18 cellular contexts compared by ENCODE assay signal in the genomic region with DNA sequence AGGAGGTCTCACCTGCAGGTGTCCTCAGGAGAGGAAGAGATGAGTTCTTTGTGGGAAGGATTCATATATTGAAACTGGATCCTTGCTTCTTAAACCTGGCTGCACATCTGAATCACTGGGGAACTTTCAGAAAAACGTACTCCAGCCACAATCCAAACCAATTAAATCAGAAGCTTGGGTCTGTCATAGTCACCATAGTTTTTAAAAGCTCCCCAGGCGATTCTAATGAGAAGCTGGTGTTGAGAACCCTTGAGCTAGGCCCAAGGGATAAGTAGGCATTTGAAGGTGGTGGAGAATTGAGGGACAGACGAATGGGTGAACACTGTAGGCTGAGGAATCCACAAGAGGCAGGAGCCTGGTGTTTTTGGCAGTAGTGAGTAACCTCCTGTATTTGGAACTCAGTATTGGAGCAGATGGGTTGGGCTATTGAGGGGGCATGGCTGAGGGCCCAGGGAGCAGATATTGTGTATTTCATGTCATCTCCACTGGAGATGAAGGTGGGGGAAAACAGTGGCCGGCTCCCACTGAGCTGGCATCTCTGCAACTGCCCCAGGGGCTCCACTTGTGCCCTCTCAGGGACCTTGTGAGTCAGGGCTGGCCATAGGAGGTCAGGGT. TPM values are rescaled to one million over a fixed set of nuclear protein-coding genes. Genes with fewer than 3 reads are reported as not detected.
A peak's percentile ranks its signal among the peaks of the same experiment; 100 is the strongest.
DNase-seq lines count a peak whose midpoint lies in the region; ATAC-seq and TF ChIP-seq lines count a peak whose summit lies in the region.
"Had no signal": no experiment of that assay in that cellular context is flagged by ENCODE, and none has a peak within 500 bp of the region (broad histone marks: within the 10 kb centered on the region; RNA-seq: fewer than 3 reads in every experiment).

No MANE protein-coding gene starts in this region.

- H2AFZ ChIP-seq in IMR-90 (replicated peaks; ENCODE audit: low read length, poor library complexity) (peak overlapping the region; percentile 58), osteoblast (ENCODE audit: low read length) (no peak overlapping the region)

- TF ChIP-seq POLR2A in IMR-90 (IDR thresholded peaks at IDR 0.05; ENCODE audit: low read depth, low read length), result no peak
- TF ChIP-seq POLR2A in upper lobe of left lung (IDR thresholded peaks at IDR 0.05), result no peak

- H3K56ac ChIP-seq in IMR-90 (ENCODE audit: extremely low read depth, insufficient read depth, low read length), result no peak overlapping the region

- H3K36me3 ChIP-seq in IMR-90 (ENCODE audit: control insufficient read depth, insufficient read depth, low read length) (no peaks in the 10 kb centered on the region), RWPE2 (ENCODE audit: low read depth) (no peaks in the 10 kb centered on the region), osteoblast (ENCODE audit: insufficient read depth, low read length) (no peaks in the 10 kb centered on the region), upper lobe of left lung (no peaks in the 10 kb centered on the region)
- H3K36me3 ChIP-seq: HAP-1, SJSA1 had no signal

- no peaks in the 10 kb centered on the region for H3K79me2 ChIP-seq in osteoblast (ENCODE audit: insufficient read depth, low read length)

- DNase-seq in DMS79 treated with DMSO at 0.1 percent for 48 hours (lab: John Stamatoyannopoulos, UW) (peak; percentile 26), IMR-90 (no peak), RWPE2 (ENCODE audit: low spot score) (peak; percentile 26), osteoblast (ENCODE audit: insufficient read length, low spot score, missing footprints) (peak; percentile 23), upper lobe of left lung (no peak)
- DNase-seq in stimulated activated CD4-positive, alpha-beta T cell treated with anti-CD3 and anti-CD28 coated beads, Interleukin-4, amount 100 ng/mL, for 24 hours, result no peak
- DNase-seq: ACHN, AML-193, DMS153, NCI-H2107, NCI-H748 treated with DMSO at 0.1 percent for 48 hours, RPMI8226 had no signal

- no peak overlapping the region for H2BK20ac ChIP-seq in IMR-90 (ENCODE audit: low read depth, low read length)

- H3K4me1 ChIP-seq in IMR-90 (ENCODE audit: control insufficient read depth, insufficient read depth, low read length), result no peaks in the 10 kb centered on the region
- no peaks in the 10 kb centered on the region for H3K4me1 ChIP-seq in RWPE2 (ENCODE audit: insufficient read depth, poor library complexity, severe bottlenecking)
- no peaks in the 10 kb centered on the region for H3K4me1 ChIP-seq in osteoblast (ENCODE audit: insufficient read depth, low read length)
- H3K4me1 ChIP-seq in upper lobe of left lung, result no peaks in the 10 kb centered on the region
- H3K4me1 ChIP-seq: HAP-1, SJSA1 had no signal

- H3K9me1 ChIP-seq in IMR-90 (ENCODE audit: insufficient read depth, low read length), result no peaks in the 10 kb centered on the region

- in situ Hi-C loops in IMR-90 (cut with MboI; ENCODE audit: low sequenced_read_pairs), result no loop called here

- no peak overlapping the region for H3K4me2 ChIP-seq in IMR-90 (ENCODE audit: low read depth, low read length)
- H3K4me2 ChIP-seq in osteoblast (ENCODE audit: insufficient read depth, low read length), result no peak overlapping the region

- H4K20me1 ChIP-seq in IMR-90 (ENCODE audit: insufficient read depth, low read length) (no peaks in the 10 kb centered on the region), osteoblast (ENCODE audit: insufficient read depth, low read length) (no peaks in the 10 kb centered on the region)

- ATAC-seq in IMR-90 (ENCODE audit: low read depth) (no peak), RWPE2 (ENCODE audit: low read depth) (no peak), HG03565 (IDR thresholded peaks at IDR 0.05; ENCODE audit: unreplicated experiment) (no peak), upper lobe of left lung (ENCODE audit: low FRiP score in 2 of 2) (no peak)
- ATAC-seq: K562 had no signal

- no peak overlapping the region for H4K5ac ChIP-seq in IMR-90 (ENCODE audit: low read depth, low read length)

- no peaks in the 10 kb centered on the region for H3K79me1 ChIP-seq in IMR-90 (ENCODE audit: low read depth in 1 of 2, low read length in 2 of 2)

- no peaks in the 10 kb centered on the region for H3K9me3 ChIP-seq in IMR-90 (ENCODE audit: control insufficient read depth, insufficient read depth, low read length)
- H3K9me3 ChIP-seq in RWPE2 (ENCODE audit: severe bottlenecking), result no peaks in the 10 kb centered on the region
- no peaks in the 10 kb centered on the region for H3K9me3 ChIP-seq in osteoblast (ENCODE audit: low read depth, low read length)
- H3K9me3 ChIP-seq in upper lobe of left lung, result no peaks in the 10 kb centered on the region
- H3K9me3 ChIP-seq: HAP-1, SJSA1 had no signal

- intact Hi-C loops in IMR-90 (cut with micrococcal nuclease), result no loop called here

- H3K18ac ChIP-seq in IMR-90 (ENCODE audit: low read depth, low read length), result no peak overlapping the region

- H2BK5ac ChIP-seq in IMR-90 (ENCODE audit: low read depth, low read length, poor library complexity, severe bottlenecking), result no peak overlapping the region

- H3K4ac ChIP-seq in IMR-90 (ENCODE audit: low read depth, low read length), result no peak overlapping the region

- H2BK120ac ChIP-seq in IMR-90 (ENCODE audit: low read depth, low read length), result no peak overlapping the region

- no peak overlapping the region for H4K8ac ChIP-seq in IMR-90 (ENCODE audit: low read depth in 2 of 2, low read length in 2 of 2)

- TF ChIP-seq CTCF in IMR-90 (conservative IDR thresholded peaks at IDR 0.05; ENCODE audit: low read depth, low read length) (no peak), RWPE2 (IDR thresholded peaks at IDR 0.05; ENCODE audit: poor library complexity, severe bottlenecking) (no peak), osteoblast (IDR thresholded peaks at IDR 0.05; ENCODE audit: extremely low read depth, low read depth, low read length) (no peak), upper lobe of left lung (IDR thresholded peaks at IDR 0.05) (no peak)

- no peak overlapping the region for H3K27ac ChIP-seq in IMR-90 (ENCODE audit: insufficient read depth, low read length)
- no peak overlapping the region for H3K27ac ChIP-seq in RWPE2 (ENCODE audit: poor library complexity, severe bottlenecking)
- no peak overlapping the region for H3K27ac ChIP-seq in osteoblast (ENCODE audit: low read depth, low read length)
- H3K27ac ChIP-seq in upper lobe of left lung, result no peak overlapping the region
- H3K27ac ChIP-seq: SJSA1 had no signal

- H2AK9ac ChIP-seq in IMR-90 (replicated peaks; ENCODE audit: low read depth, low read length, poor library complexity), result no peak overlapping the region

- no peak overlapping the region for H3K9ac ChIP-seq in IMR-90 (ENCODE audit: low read depth, low read length)

- POLR2A ChIA-PET in IMR-90 (lab: Charles Lee; ENCODE audit: unreplicated experiment), result no interaction called here

- H3K4me3 ChIP-seq in IMR-90 (ENCODE audit: insufficient read depth, low read depth, low read length), result no peak overlapping the region
- no peak overlapping the region for H3K4me3 ChIP-seq in RWPE2 (ENCODE audit: severe bottlenecking)
- no peak overlapping the region for H3K4me3 ChIP-seq in osteoblast (ENCODE audit: insufficient read depth, low read length)
- H3K4me3 ChIP-seq in upper lobe of left lung, result no peak overlapping the region
- H3K4me3 ChIP-seq: HAP-1, K562, SJSA1 had no signal

- TF ChIP-seq EP300 in upper lobe of left lung (IDR thresholded peaks at IDR 0.05), result no peak

- H2BK15ac ChIP-seq in IMR-90 (ENCODE audit: low read depth, low read length), result no peak overlapping the region

- TF ChIP-seq RAD21 in IMR-90 (IDR thresholded peaks at IDR 0.05; ENCODE audit: low read length), result no peak

- CTCF ChIA-PET in IMR-90 (lab: Yijun Ruan, JAX), result no interaction called here

- no peak overlapping the region for H2AK5ac ChIP-seq in IMR-90 (ENCODE audit: low read depth, low read length)

- WGBS in IMR-90 (ENCODE audit: extremely low coverage in 2 of 2, insufficient read length in 1 of 2), 2 experiments, result 14% methylated on average over 1 of the region's 4 CpGs; no CpG with 5 or more reads in 1 of the 2 experiments
- WGBS in upper lobe of left lung, 2 donors, result 66 to 73% methylated on average over 4 of the region's 4 CpGs

- dilution Hi-C loops in IMR-90 (cut with HindIII; ENCODE audit: low sequenced_read_pairs, unreplicated experiment), result no loop called here

- no peak overlapping the region for H3K23ac ChIP-seq in IMR-90 (ENCODE audit: low read depth, low read length)

- H3K27me3 ChIP-seq in IMR-90 (ENCODE audit: control insufficient read depth, insufficient read depth, low read length) (peaks cover 10% of the 10 kb centered on the region; the same call in 1 of the 2 replicates), RWPE2 (ENCODE audit: insufficient read depth, poor library complexity, severe bottlenecking) (no peaks in the 10 kb centered on the region), osteoblast (ENCODE audit: insufficient read depth, low read length) (peaks cover 3% of the 10 kb centered on the region), upper lobe of left lung (no peaks in the 10 kb centered on the region)
- H3K27me3 ChIP-seq: SJSA1 had no signal

- no peak overlapping the region for H4K91ac ChIP-seq in IMR-90 (ENCODE audit: insufficient read depth, low read depth, low read length)

- no peak overlapping the region for H3K14ac ChIP-seq in IMR-90 (replicated peaks; ENCODE audit: low read depth, low read length)

- no TSS peak for BruUV-seq in IMR-90 (replicated peaks; lab: Mats Ljungman, UMichigan)

TF ChIP-seq in IMR-90, 13 proteins besides CTCF, POLR2A, EP300 and RAD21 (continues in another document):
- TF ChIP-seq NFE2L2 (IDR thresholded peaks at IDR 0.05; ENCODE audit: low read depth, low read length), result no peak
- no peak for TF ChIP-seq BHLHE40 (IDR thresholded peaks at IDR 0.05; ENCODE audit: low read depth, low read length)
- no peak for TF ChIP-seq CHD1 (IDR thresholded peaks at IDR 0.05; ENCODE audit: low read depth, low read length)
- no peak for TF ChIP-seq MXI1 (IDR thresholded peaks at IDR 0.05; ENCODE audit: borderline replicate concordance, low read depth, low read length)
- TF ChIP-seq SMC3 (IDR thresholded peaks at IDR 0.05; ENCODE audit: low read depth, low read length), result no peak
- no peak for TF ChIP-seq CEBPB (IDR thresholded peaks at IDR 0.05; ENCODE audit: low read depth, low read length)
- TF ChIP-seq RCOR1 (IDR thresholded peaks at IDR 0.05; ENCODE audit: insufficient replicate concordance, low read length), result no peak
- no peak for TF ChIP-seq FOS (IDR thresholded peaks at IDR 0.05; ENCODE audit: low read depth, low read length)
- no peak for TF ChIP-seq RFX5 (IDR thresholded peaks at IDR 0.05; ENCODE audit: low read depth, low read length)
- TF ChIP-seq MAFK (IDR thresholded peaks at IDR 0.05; ENCODE audit: low read depth, low read length), result no peak

RNA-seq across cellular contexts. Expression of gene ADCYAP1R1, which starts 14.5 kb away (rescaled TPM):
- total RNA-seq in IMR-90 (2012; rRNA removed), result not detected in 2 replicates
- polyA plus RNA-seq in IMR-90 (2012; rRNA removed), result not detected in 2 replicates
- polyA plus RNA-seq in IMR-90 (2012; cell fraction: cytosol; rRNA removed), result not detected in 2 replicates
- not detected in 2 replicates for polyA plus RNA-seq in IMR-90 (2012; cell fraction: nucleus; rRNA removed; ENCODE audit: low replicate concordance)
- not detected in 2 replicates for total RNA-seq in osteoblast
- total RNA-seq in upper lobe of left lung, result 1 to 10 TPM in 1 of 6 donors, under 1 TPM in 5; under 0.01 to 1.3 (median 0.13) TPM
- total RNA-seq: K562, NCI-H460, SJSA1 had no signal
- polyA plus RNA-seq: CD14-positive monocyte had no signal

Comparison
In these comparisons a context has a peak if more than half of its experiments do, and no peak if none do; other contexts are left out.
1. DNase-seq: peak in DMS79 treated with DMSO at 0.1 percent for 48 hours (single experiment), RWPE2 (single experiment) and osteoblast (single experiment); none in IMR-90 (single experiment), upper lobe of left lung (0 of 2) and stimulated activated CD4-positive, alpha-beta T cell treated with anti-CD3 and anti-CD28 coated beads, Interleukin-4, amount 100 ng/mL, for 24 hours (single experiment).